18 cellular contexts compared by ENCODE assay signal in genomic region chr12:95993907-95994306, GRCh38. TPM values are rescaled to one million over a fixed set of nuclear protein-coding genes. Genes with fewer than 3 reads are reported as not detected.
DNase-seq lines count a peak whose midpoint lies in the region; ATAC-seq and TF ChIP-seq lines count a peak whose summit lies in the region.
"Had no signal": no experiment of that assay in that cellular context is flagged by ENCODE, and none has a peak within 500 bp of the region (broad histone marks: within the 10 kb centered on the region; RNA-seq: fewer than 3 reads in every experiment).

No MANE protein-coding gene starts in this region.

- H3K9me3 ChIP-seq in liver (ENCODE audit: control insufficient read depth in 4 of 4, low read length in 3 of 4) (no peaks in the 10 kb centered on the region), neutrophil (no peaks in the 10 kb centered on the region)
- H3K9me3 ChIP-seq: BE2C, BLaER1, Caco-2 had no signal

- no peak for TF ChIP-seq RAD21 in liver (IDR thresholded peaks at IDR 0.05)

- peak overlapping the region; percentile 34 to 75 (median 56) for H3K4me3 ChIP-seq in liver (ENCODE audit: low read depth in 1 of 3, low read length in 3 of 3)
- peak overlapping the region; percentile 78 to 79 for H3K4me3 ChIP-seq in neutrophil (ENCODE audit: low read depth in 1 of 2, low read length in 1 of 2)
- H3K4me3 ChIP-seq: BLaER1 had no signal

- H3K27me3 ChIP-seq in liver (ENCODE audit: control insufficient read depth in 4 of 4, insufficient read depth in 4 of 4, low read length in 3 of 4) (no peaks in the 10 kb centered on the region), neutrophil (no peaks in the 10 kb centered on the region)
- H3K27me3 ChIP-seq: BLaER1 had no signal

- H3K27ac ChIP-seq in liver (ENCODE audit: low read depth in 1 of 2, low read length in 2 of 2) (no peak overlapping the region), neutrophil (peak overlapping the region; percentile 98)
- H3K27ac ChIP-seq: BLaER1, C4-2B had no signal

- TF ChIP-seq CTCF in liver (IDR thresholded peaks at IDR 0.05; ENCODE audit: low read depth, low read length, missing input control) = no peak
- TF ChIP-seq CTCF in neutrophil (IDR thresholded peaks at IDR 0.05) = no peak

- peak; percentile 40 for DNase-seq in left lobe of liver (ENCODE audit: low spot score)
- no peak for DNase-seq in germinal center (ENCODE audit: low spot score)
- no peak for DNase-seq in cerebellum (ENCODE audit: low spot score)
- DNase-seq: 8988T; ACHN; BE2C; Caco-2; Calu3; CD4-positive, alpha-beta T cell; CD8-positive, alpha-beta T cell; DMS79 treated with DMSO at 0.1 percent for 48 hours; GF-D8 had no signal

- no peak overlapping the region for H3K9ac ChIP-seq in liver (ENCODE audit: low read depth in 1 of 2, low read length in 2 of 2)
- H3K9ac ChIP-seq: BLaER1 had no signal

- ATAC-seq in left lobe of liver = no peak
- no peak for ATAC-seq in HG02870 (IDR thresholded peaks at IDR 0.05; ENCODE audit: unreplicated experiment)
- ATAC-seq: CD8-positive, alpha-beta T cell had no signal

- peaks cover 0 to 39% (median 24%) of the 10 kb centered on the region in 4 donors for H3K36me3 ChIP-seq in liver (ENCODE audit: control insufficient read depth in 4 of 4, insufficient read depth in 3 of 4, low read depth in 1 of 4, low read length in 3 of 4)
- H3K36me3 ChIP-seq in neutrophil = peaks cover 57% of the 10 kb centered on the region
- H3K36me3 ChIP-seq: BE2C, BLaER1 had no signal

- H3K4me1 ChIP-seq in liver (ENCODE audit: control insufficient read depth in 4 of 4, insufficient read depth in 4 of 4, low read length in 3 of 4) (peaks cover 7 to 37% (median 17%) of the 10 kb centered on the region in 4 donors), neutrophil (ENCODE audit: control insufficient read depth in 1 of 2, insufficient read depth in 1 of 2, low read depth in 1 of 2, low read length in 1 of 2) (peaks cover 42 to 50% of the 10 kb centered on the region in 2 experiments)
- H3K4me1 ChIP-seq: BE2C, Caco-2 had no signal

- 96% methylated on average over 7 of the region's 7 CpGs for WGBS in liver

TF ChIP-seq in liver, 16 proteins besides CTCF, POLR2A, EP300 and RAD21:
- TF ChIP-seq NR2F2 (IDR thresholded peaks at IDR 0.05) (no peak), MAX (IDR thresholded peaks at IDR 0.05) (no peak), FOXA2 (IDR thresholded peaks at IDR 0.05) (no peak), SP1 (IDR thresholded peaks at IDR 0.05) (no peak)
TF ChIP-seq in liver: peak in this region for 0.

RNA-seq across cellular contexts. Expression of gene HAL, which starts 2.2 kb away (rescaled TPM):
- total RNA-seq in left lobe of liver (210 TPM), liver (100 to 1,000 TPM; 125 to 174 TPM), cerebellum (0.73 TPM)
- 100 to 1,000 TPM in 1 of 2 donors, 10 to 100 TPM in 1; 62.4 to 114 TPM for polyA plus RNA-seq in liver

RNA-seq across cellular contexts. Expression of gene LTA4H, which starts 41.5 kb away (rescaled TPM):
- total RNA-seq in left lobe of liver (17.7 TPM), liver (10 to 100 TPM; 25.1 to 34.5 TPM), cerebellum (48.9 TPM)
- 10 to 100 TPM; 16.6 to 16.7 TPM for polyA plus RNA-seq in liver

RNA-seq across cellular contexts. Expression of gene AMDHD1, which starts 50.8 kb away (rescaled TPM):
- 81.5 TPM for total RNA-seq in left lobe of liver
- 100 to 1,000 TPM in 1 of 2 donors, 10 to 100 TPM in 1; 56.7 to 124 TPM for total RNA-seq in liver
- polyA plus RNA-seq in liver = 100 to 1,000 TPM in 1 of 2 donors, 10 to 100 TPM in 1; 50.3 to 105 TPM
- 0.54 TPM for total RNA-seq in cerebellum

RNA-seq across cellular contexts. Expression of gene CCDC38, which starts 51.5 kb away (rescaled TPM):
- total RNA-seq in left lobe of liver = 0.93 TPM
- total RNA-seq in liver = 1 to 10 TPM; 1.3 to 1.4 TPM
- polyA plus RNA-seq in liver = under 1 TPM; 0.46 to 0.61 TPM
- total RNA-seq in cerebellum = not detected
- total RNA-seq: Caco-2; Calu3; CD8-positive, alpha-beta T cell had no signal
- polyA plus RNA-seq: AG04450 had no signal

Comparison
In these comparisons a context has a peak if more than half of its experiments do, and no peak if none do; other contexts are left out.
1. RNA of gene HAL, which starts 2.2 kb away (total RNA-seq): 210 TPM in left lobe of liver (single experiment) and 125 to 174 TPM in liver; 0.73 TPM in cerebellum (single experiment); every median in the first group is over 10 times any median in the second.
2. RNA of gene AMDHD1, which starts 50.8 kb away (total RNA-seq): 56.7 to 124 TPM in liver and 81.5 TPM in left lobe of liver (single experiment); 0.54 TPM in cerebellum (single experiment); every median in the first group is over 10 times any median in the second.